ENCODE assay signal across 10 cellular contexts in genomic region chr5:54455413-54456157, GRCh38. TPM values are rescaled to one million over a fixed set of nuclear protein-coding genes. Genes with fewer than 3 reads are reported as not detected.
DNase-seq lines count a peak whose midpoint lies in the region; ATAC-seq and TF ChIP-seq lines count a peak whose summit lies in the region.
"Had no signal": no experiment of that assay in that cellular context is flagged by ENCODE, and none has a peak within 500 bp of the region (broad histone marks: within the 10 kb centered on the region; RNA-seq: fewer than 3 reads in every experiment).

Gene HSPB3 (plus strand): TSS chr5:54455699. CDS start chr5:54455790, 91 bp downstream.

- TF ChIP-seq CTCF in BJ (IDR thresholded peaks at IDR 0.05; ENCODE audit: insufficient read depth, low read depth, low read length) (no peak), osteocyte (IDR thresholded peaks at IDR 0.05) (no peak)

- no peak within 1 kb of the TSS for H3K4me3 Mint-ChIP-seq in osteocyte (ENCODE audit: unreplicated experiment)
- no peak within 1 kb of the TSS for H3K4me3 Mint-ChIP-seq in stimulated activated naive B cell treated with anti-CD40 and anti-IgM and Interleukin-4, amounts not matched to agents 10 μg/mL and 1 μg/mL and 100 μg/mL, for 72 hours
- H3K4me3 Mint-ChIP-seq: activated naive CD4-positive, alpha-beta T cell treated with anti-CD3 and anti-CD28 coated beads, Interleukin-2, amount 10 ng/mL, durations not matched to agents 7 days and 5 days; naive B cell had no signal

- H3K9me3 Mint-ChIP-seq in osteocyte (ENCODE audit: unreplicated experiment), result no peaks in the 10 kb centered on the region
- peaks cover 0 to 2% of the 10 kb centered on the region in 2 donors for H3K9me3 Mint-ChIP-seq in stimulated activated naive B cell treated with anti-CD40 and anti-IgM and Interleukin-4, amounts not matched to agents 10 μg/mL and 1 μg/mL and 100 μg/mL, for 72 hours
- H3K9me3 Mint-ChIP-seq: activated naive CD4-positive, alpha-beta T cell treated with anti-CD3 and anti-CD28 coated beads, Interleukin-2, amount 10 ng/mL, durations not matched to agents 7 days and 5 days had no signal

- H3K4me3 ChIP-seq in BJ (ENCODE audit: low read depth, low read length), result peak within 1 kb of the TSS; percentile 28

- H3K4me1 Mint-ChIP-seq in osteocyte (ENCODE audit: unreplicated experiment), result peaks cover 14% of the 10 kb centered on the region
- no peaks in the 10 kb centered on the region for H3K4me1 Mint-ChIP-seq in stimulated activated naive B cell treated with anti-CD40 and anti-IgM and Interleukin-4, amounts not matched to agents 10 μg/mL and 1 μg/mL and 100 μg/mL, for 72 hours
- H3K4me1 Mint-ChIP-seq: activated naive CD4-positive, alpha-beta T cell treated with anti-CD3 and anti-CD28 coated beads, Interleukin-2, amount 10 ng/mL, durations not matched to agents 7 days and 5 days; naive B cell had no signal

- H3K27me3 Mint-ChIP-seq in osteocyte (ENCODE audit: unreplicated experiment), result peaks cover 5% of the 10 kb centered on the region
- peaks cover 25 to 32% of the 10 kb centered on the region in 2 donors for H3K27me3 Mint-ChIP-seq in stimulated activated naive B cell treated with anti-CD40 and anti-IgM and Interleukin-4, amounts not matched to agents 10 μg/mL and 1 μg/mL and 100 μg/mL, for 72 hours

- H3K36me3 ChIP-seq in BJ (ENCODE audit: control insufficient read depth, insufficient read depth, low read length), result no peaks in the 10 kb centered on the region

- no peaks in the 10 kb centered on the region for H3K27me3 ChIP-seq in BJ (ENCODE audit: control insufficient read depth, insufficient read depth, low read length)

- ATAC-seq in stimulated activated naive B cell treated with anti-CD40 and anti-IgM and Interleukin-4, amounts not matched to agents 10 μg/mL and 1 μg/mL and 100 μg/mL, for 72 hours (replicated peaks), result no peak
- ATAC-seq in HG03439 (IDR thresholded peaks at IDR 0.05; ENCODE audit: unreplicated experiment), result no peak

- CTCF ChIA-PET in BJ (lab: Yijun Ruan, JAX), result interaction anchor here (0.7 to 4.0 kb wide), 9 partner anchors 8 to 440 kb away, joined by 3 to 28 read pairs (median 3); partner anchors contain the start of gene SNX18

- no peaks in the 10 kb centered on the region for H3K36me3 Mint-ChIP-seq in osteocyte (ENCODE audit: unreplicated experiment)
- peaks cover 0 to under 1% of the 10 kb centered on the region in 2 donors for H3K36me3 Mint-ChIP-seq in stimulated activated naive B cell treated with anti-CD40 and anti-IgM and Interleukin-4, amounts not matched to agents 10 μg/mL and 1 μg/mL and 100 μg/mL, for 72 hours
- H3K36me3 Mint-ChIP-seq: activated naive CD4-positive, alpha-beta T cell treated with anti-CD3 and anti-CD28 coated beads, Interleukin-2, amount 10 ng/mL, durations not matched to agents 7 days and 5 days had no signal

- POLR2A ChIA-PET in BJ (lab: Charles Lee), result interaction anchor here (1.0 to 1.1 kb wide), 2 partner anchors 13 to 14 kb away, joined by 3 read pairs; no protein-coding TSS in a partner anchor

- DNase-seq in BJ (ENCODE audit: low read depth) (peak; percentile 79), NCI-H446 (lab: John Stamatoyannopoulos, UW) (peak; percentile 42 to 74), fibroblast of peridontal ligament (ENCODE audit: extremely low read depth) (peak; percentile 97), osteocyte (ENCODE audit: extremely low spot score, unreplicated experiment) (no peak)
- DNase-seq in stimulated activated naive B cell treated with anti-CD40 and anti-IgM and Interleukin-4, amounts not matched to agents 10 μg/mL and 1 μg/mL and 100 μg/mL, for 72 hours, result no peak
- DNase-seq in stimulated activated naive CD4-positive, alpha-beta T cell treated with Interleukin-2 at 50 U/mL for 16 hours (lab: John Stamatoyannopoulos, UW), result no peak
- DNase-seq in activated CD4-positive, alpha-beta T cell treated with anti-CD3 and anti-CD28 coated beads for 1 hour, result no peak
- DNase-seq: activated naive CD4-positive, alpha-beta T cell treated with anti-CD3 and anti-CD28 coated beads, Interleukin-2, amount 10 ng/mL, durations not matched to agents 7 days and 5 days; naive B cell had no signal

- peak within 1 kb of the TSS; percentile 47 for H3K27ac Mint-ChIP-seq in osteocyte (ENCODE audit: unreplicated experiment)
- no peak within 1 kb of the TSS for H3K27ac Mint-ChIP-seq in stimulated activated naive B cell treated with anti-CD40 and anti-IgM and Interleukin-4, amounts not matched to agents 10 μg/mL and 1 μg/mL and 100 μg/mL, for 72 hours
- H3K27ac Mint-ChIP-seq: activated naive CD4-positive, alpha-beta T cell treated with anti-CD3 and anti-CD28 coated beads, Interleukin-2, amount 10 ng/mL, durations not matched to agents 7 days and 5 days had no signal

RNA-seq across cellular contexts. Expression of gene HSPB3, which starts in this region (rescaled TPM):
- polyA plus RNA-seq in BJ (2011; rRNA removed), result 14.4 and 22.2 TPM in 2 replicates
- polyA minus RNA-seq in BJ (2011; rRNA and poly(A)+ RNA removed), result 5.5 and 5.8 TPM in 2 replicates
- total RNA-seq in osteocyte, result not detected in 2 replicates

Comparison
In these comparisons a context has a peak if more than half of its experiments do, and no peak if none do; other contexts are left out.
1. DNase-seq: peak in BJ (single experiment), NCI-H446 (2 of 2) and fibroblast of peridontal ligament (single experiment); none in osteocyte (single experiment), stimulated activated naive B cell treated with anti-CD40 and anti-IgM and Interleukin-4, amounts not matched to agents 10 μg/mL and 1 μg/mL and 100 μg/mL, for 72 hours (single experiment), stimulated activated naive CD4-positive, alpha-beta T cell treated with Interleukin-2 at 50 U/mL for 16 hours (single experiment) and activated CD4-positive, alpha-beta T cell treated with anti-CD3 and anti-CD28 coated beads for 1 hour (single experiment).